In the genomic region with DNA sequence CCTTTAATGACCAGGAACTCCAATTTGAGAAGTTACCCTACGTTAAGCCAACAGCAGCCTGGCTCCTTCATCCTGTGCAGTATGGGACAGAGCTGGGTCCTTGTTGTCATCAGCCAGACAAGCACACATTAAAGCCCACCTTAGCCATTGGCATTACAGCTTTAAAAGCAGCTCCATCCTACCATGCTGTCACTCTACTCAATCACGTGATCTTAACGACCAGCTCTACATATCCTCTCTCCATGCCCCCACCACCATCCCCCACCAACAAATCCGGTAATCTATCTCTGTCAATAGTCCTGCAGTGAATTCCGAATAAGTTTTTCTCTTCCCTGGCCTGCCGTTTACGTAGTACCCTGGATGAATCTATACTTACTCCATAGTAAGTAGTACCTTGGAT, we compare ENCODE assay signal across 1 cellular context.
TF ChIP-seq lines count a peak whose summit lies in the region.

No MANE protein-coding gene starts in this region.

TF ChIP-seq in H1, 55 proteins besides CTCF, POLR2A, EP300 and RAD21 (continued from another document):
- TF ChIP-seq CHD2 (IDR thresholded peaks at IDR 0.05; ENCODE audit: low read length): no peak
- TF ChIP-seq CTBP2 (IDR thresholded peaks at IDR 0.05; ENCODE audit: borderline replicate concordance, insufficient read depth, insufficient read length, low read length): no peak
TF ChIP-seq in H1: peak in this region for 0.
